8 cellular contexts compared by ENCODE assay signal in genomic region chr10:64115913-64116643, GRCh38.
A peak's percentile ranks its signal among the peaks of the same experiment; 100 is the strongest.
DNase-seq lines count a peak whose midpoint lies in the region; FAIRE-seq and TF ChIP-seq lines count a peak whose summit lies in the region.
"Had no signal": no experiment of that assay in that cellular context is flagged by ENCODE, and none has a peak within 500 bp of the region (broad histone marks: within the 10 kb centered on the region; RNA-seq: fewer than 3 reads in every experiment).

No MANE protein-coding gene starts in this region.

- H3K27me3 ChIP-seq in KMS-11 (ENCODE audit: insufficient read depth, low read depth) (no peaks in the 10 kb centered on the region), neural progenitor cell (no peaks in the 10 kb centered on the region)

- no peak overlapping the region for H3K4me3 ChIP-seq in KMS-11 (IDR thresholded peaks at IDR 0.05; ENCODE audit: insufficient read depth, low read depth, low read length)
- no peak overlapping the region for H3K4me3 ChIP-seq in choroid plexus epithelial cell (ENCODE audit: low read depth, low read length)
- no peak overlapping the region for H3K4me3 ChIP-seq in neural progenitor cell

- H3K4me2 ChIP-seq in KMS-11 (no peak overlapping the region), neural progenitor cell (no peak overlapping the region)

- DNase-seq in GM12891 (ENCODE audit: insufficient read length, low spot score) (peak; percentile 16), choroid plexus epithelial cell (ENCODE audit: low read depth) (peak; percentile 19), neural progenitor cell (ENCODE audit: low spot score) (peak; percentile 51), HTR-8/SVneo (ENCODE audit: insufficient read length, low spot score) (no peak), cerebellar nuclear complex (lab: John Stamatoyannopoulos, UW) (no peak), glomerular visceral epithelial cell (ENCODE audit: extremely low spot score) (no peak)

- no peaks in the 10 kb centered on the region for H3K9me3 ChIP-seq in neural progenitor cell (ENCODE audit: low read depth)

- FAIRE-seq in GM12891 (lab: Jason Lieb, UNC) (no peak), HTR-8/SVneo (lab: Jason Lieb, UNC) (no peak)

- H3K27ac Mint-ChIP-seq in neural progenitor cell: no peak overlapping the region
- H3K27ac Mint-ChIP-seq: activated T-cell treated with anti-CD3 and anti-CD28 coated beads, Interleukin-2, amount 50 U/mL, for 72 hours had no signal

- H3K9me3 Mint-ChIP-seq in neural progenitor cell: peaks cover 4% of the 10 kb centered on the region
- H3K9me3 Mint-ChIP-seq: activated T-cell treated with anti-CD3 and anti-CD28 coated beads, Interleukin-2, amount 50 U/mL, for 72 hours had no signal

- H3K36me3 Mint-ChIP-seq in neural progenitor cell: no peaks in the 10 kb centered on the region

- no peaks in the 10 kb centered on the region for H4K20me1 ChIP-seq in KMS-11 (ENCODE audit: insufficient read depth)
- H4K20me1 ChIP-seq in neural progenitor cell (ENCODE audit: low read depth): no peaks in the 10 kb centered on the region

- TF ChIP-seq CTCF in KMS-11 (conservative IDR thresholded peaks at IDR 0.05; ENCODE audit: low read depth, low read length) (peak; percentile 50; the same call in 1 of the 2 replicates), choroid plexus epithelial cell (conservative IDR thresholded peaks at IDR 0.05; ENCODE audit: low read depth, low read length) (peak; percentile 48), neural progenitor cell (IDR thresholded peaks at IDR 0.05) (peak; percentile 67)

- H3K36me3 ChIP-seq in KMS-11 (ENCODE audit: insufficient read depth): no peaks in the 10 kb centered on the region
- H3K36me3 ChIP-seq in neural progenitor cell: no peaks in the 10 kb centered on the region

- H3K9ac ChIP-seq in KMS-11: no peak overlapping the region
- no peak overlapping the region for H3K9ac ChIP-seq in neural progenitor cell

- H3K4me1 ChIP-seq in KMS-11 (ENCODE audit: low read depth, poor library complexity, severe bottlenecking): no peaks in the 10 kb centered on the region
- peaks cover 28% of the 10 kb centered on the region for H3K4me1 ChIP-seq in neural progenitor cell

- no peaks in the 10 kb centered on the region for H3K79me2 ChIP-seq in KMS-11 (ENCODE audit: insufficient read depth, low read depth)
- H3K79me2 ChIP-seq in neural progenitor cell (ENCODE audit: low read depth): no peaks in the 10 kb centered on the region

- H3K4me3 Mint-ChIP-seq in neural progenitor cell: no peak overlapping the region
- H3K4me3 Mint-ChIP-seq: activated T-cell treated with anti-CD3 and anti-CD28 coated beads, Interleukin-2, amount 50 U/mL, for 72 hours had no signal

- no peak for TF ChIP-seq POLR2A in GM12891 (IDR thresholded peaks at IDR 0.05; ENCODE audit: low read depth, low read length)

- H3F3A ChIP-seq in neural progenitor cell (ENCODE audit: low read depth): peaks cover 6% of the 10 kb centered on the region

- H3K27ac ChIP-seq in KMS-11 (no peak overlapping the region), neural progenitor cell (no peak overlapping the region)

- H2AFZ ChIP-seq in KMS-11 (ENCODE audit: low read depth): no peak overlapping the region
- H2AFZ ChIP-seq in neural progenitor cell (replicated peaks): no peak overlapping the region

- H3K27me3 Mint-ChIP-seq in neural progenitor cell (ENCODE audit: insufficient read depth, low read depth): no peaks in the 10 kb centered on the region

- H3K4me1 Mint-ChIP-seq in neural progenitor cell: peaks cover 6% of the 10 kb centered on the region

TF ChIP-seq in GM12891, 5 proteins besides CTCF, POLR2A, EP300 and RAD21:
- TF ChIP-seq TAF1 (IDR thresholded peaks at IDR 0.05; ENCODE audit: low read depth, low read length) (no peak), SPI1 (IDR thresholded peaks at IDR 0.05; ENCODE audit: low read depth, low read length) (no peak), POU2F2 (IDR thresholded peaks at IDR 0.05; ENCODE audit: low read depth, low read length) (no peak), PAX5 (IDR thresholded peaks at IDR 0.05; ENCODE audit: insufficient read depth, low read length, severe bottlenecking) (no peak), POLR2AphosphoS5 (IDR thresholded peaks at IDR 0.05; ENCODE audit: low read depth, low read length) (no peak)

Comparison
In these comparisons a context has a peak if more than half of its experiments do, and no peak if none do; other contexts are left out.
1. DNase-seq: peak in GM12891 (single experiment), choroid plexus epithelial cell (single experiment) and neural progenitor cell (single experiment); none in HTR-8/SVneo (single experiment), cerebellar nuclear complex (0 of 2) and glomerular visceral epithelial cell (single experiment).
2. Peak in every context shown above with its lines, with median percentiles within 50 percentile points of each other: CTCF ChIP-seq.